ENCODE assay signal across 1 cellular context in the genomic region with DNA sequence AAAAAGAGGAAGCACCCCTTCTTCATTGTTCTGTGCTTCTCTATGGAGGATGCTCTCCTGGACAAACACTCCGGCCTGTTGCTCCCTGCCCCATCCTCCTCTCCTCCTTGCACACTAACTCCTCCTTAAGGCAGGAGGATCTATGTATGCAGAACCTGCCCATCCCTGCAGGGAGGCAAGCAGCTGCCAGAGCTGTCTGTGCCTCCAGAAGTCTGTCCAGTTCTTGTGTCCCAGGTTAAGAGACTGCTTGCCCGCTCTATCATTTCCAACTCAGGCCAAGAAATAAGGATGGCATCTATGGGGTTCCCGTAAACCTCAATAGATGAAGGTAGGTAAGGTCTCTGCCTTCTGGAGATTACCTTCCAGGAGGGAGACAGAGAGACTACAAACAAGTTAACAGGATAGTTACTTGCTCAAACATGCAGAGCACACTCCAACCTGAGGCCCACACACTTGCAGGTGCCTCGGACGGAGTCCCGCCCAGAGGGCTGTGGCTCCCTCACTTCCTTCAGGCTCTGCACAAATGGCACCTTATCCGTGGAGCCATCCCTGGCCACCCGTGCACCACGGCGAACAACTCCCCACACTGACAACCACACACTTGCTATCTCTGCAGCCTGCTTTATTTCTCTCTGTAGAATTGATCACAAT.
TF ChIP-seq lines count a peak whose summit lies in the region.

No MANE protein-coding gene starts in this region.

TF ChIP-seq in K562, 482 proteins besides CTCF, POLR2A, EP300 and RAD21:
- TF ChIP-seq, protein P1, sequence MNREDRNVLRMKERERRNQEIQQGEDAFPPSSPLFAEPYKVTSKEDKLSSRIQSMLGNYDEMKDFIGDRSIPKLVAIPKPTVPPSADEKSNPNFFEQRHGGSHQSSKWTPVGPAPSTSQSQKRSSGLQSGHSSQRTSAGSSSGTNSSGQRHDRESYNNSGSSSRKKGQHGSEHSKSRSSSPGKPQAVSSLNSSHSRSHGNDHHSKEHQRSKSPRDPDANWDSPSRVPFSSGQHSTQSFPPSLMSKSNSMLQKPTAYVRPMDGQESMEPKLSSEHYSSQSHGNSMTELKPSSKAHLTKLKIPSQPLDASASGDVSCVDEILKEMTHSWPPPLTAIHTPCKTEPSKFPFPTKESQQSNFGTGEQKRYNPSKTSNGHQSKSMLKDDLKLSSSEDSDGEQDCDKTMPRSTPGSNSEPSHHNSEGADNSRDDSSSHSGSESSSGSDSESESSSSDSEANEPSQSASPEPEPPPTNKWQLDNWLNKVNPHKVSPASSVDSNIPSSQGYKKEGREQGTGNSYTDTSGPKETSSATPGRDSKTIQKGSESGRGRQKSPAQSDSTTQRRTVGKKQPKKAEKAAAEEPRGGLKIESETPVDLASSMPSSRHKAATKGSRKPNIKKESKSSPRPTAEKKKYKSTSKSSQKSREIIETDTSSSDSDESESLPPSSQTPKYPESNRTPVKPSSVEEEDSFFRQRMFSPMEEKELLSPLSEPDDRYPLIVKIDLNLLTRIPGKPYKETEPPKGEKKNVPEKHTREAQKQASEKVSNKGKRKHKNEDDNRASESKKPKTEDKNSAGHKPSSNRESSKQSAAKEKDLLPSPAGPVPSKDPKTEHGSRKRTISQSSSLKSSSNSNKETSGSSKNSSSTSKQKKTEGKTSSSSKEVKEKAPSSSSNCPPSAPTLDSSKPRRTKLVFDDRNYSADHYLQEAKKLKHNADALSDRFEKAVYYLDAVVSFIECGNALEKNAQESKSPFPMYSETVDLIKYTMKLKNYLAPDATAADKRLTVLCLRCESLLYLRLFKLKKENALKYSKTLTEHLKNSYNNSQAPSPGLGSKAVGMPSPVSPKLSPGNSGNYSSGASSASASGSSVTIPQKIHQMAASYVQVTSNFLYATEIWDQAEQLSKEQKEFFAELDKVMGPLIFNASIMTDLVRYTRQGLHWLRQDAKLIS (CRISPR knock-in tag; IDR thresholded peaks at IDR 0.05), result no peak
- TF ChIP-seq RBFOX2 (IDR thresholded peaks at IDR 0.05; ENCODE audit: low read depth, low read length) (0 out of 2 replicates have a peak, but pooled peaks have one; percentile 16), ZNF75A (CRISPR knock-in tag; IDR thresholded peaks at IDR 0.05) (no peak), BRD9 (IDR thresholded peaks at IDR 0.05; ENCODE audit: low read depth, partially characterized antibody) (no peak), GTF2A2 (tag; IDR thresholded peaks at IDR 0.05) (no peak), YY1 (IDR thresholded peaks at IDR 0.05; ENCODE audit: borderline replicate concordance in 1 of 3, control insufficient read depth in 1 of 3, extremely low read depth in 1 of 3, insufficient read depth in 3 of 3, insufficient read length in 1 of 3, insufficient replicate concordance in 2 of 3, low read depth in 1 of 3, low read length in 2 of 3) (no peak), CBFA2T3 (IDR thresholded peaks at IDR 0.05) (peak; percentile 49), ZNF408 (CRISPR knock-in tag; IDR thresholded peaks at IDR 0.05; ENCODE audit: low read depth) (no peak), TCF3 (CRISPR knock-in tag; IDR thresholded peaks at IDR 0.05) (0 out of 2 replicates have a peak, but pooled peaks have one; percentile 21), SPI1 (IDR thresholded peaks at IDR 0.05; ENCODE audit: borderline replicate concordance, low read depth, low read length) (no peak), RBM22 (IDR thresholded peaks at IDR 0.05; ENCODE audit: low read depth, low read length, poor library complexity, severe bottlenecking) (no peak), ZKSCAN1 (IDR thresholded peaks at IDR 0.05; ENCODE audit: low read depth, low read length) (no peak), SMAD1 (IDR thresholded peaks at IDR 0.05; ENCODE audit: low read depth, low read length, partially characterized antibody) (no peak), SLC30A9 (CRISPR knock-in tag; IDR thresholded peaks at IDR 0.05) (no peak), NFE2 (IDR thresholded peaks at IDR 0.05; ENCODE audit: low read depth) (no peak), NR2C1 (IDR thresholded peaks at IDR 0.05) (no peak), NR2C1 (tag; IDR thresholded peaks at IDR 0.05) (no peak), CBX3 (IDR thresholded peaks at IDR 0.05; ENCODE audit: borderline replicate concordance in 1 of 2, low read length in 2 of 2) (no peak), ZC3H8 (IDR thresholded peaks at IDR 0.05) (no peak)
- TF ChIP-seq, protein P2, sequence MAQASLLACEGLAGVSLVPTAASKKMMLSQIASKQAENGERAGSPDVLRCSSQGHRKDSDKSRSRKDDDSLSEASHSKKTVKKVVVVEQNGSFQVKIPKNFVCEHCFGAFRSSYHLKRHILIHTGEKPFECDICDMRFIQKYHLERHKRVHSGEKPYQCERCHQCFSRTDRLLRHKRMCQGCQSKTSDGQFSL (CRISPR knock-in tag; IDR thresholded peaks at IDR 0.05), result no peak
- TF ChIP-seq, protein P2 (tag; IDR thresholded peaks at IDR 0.05), result no peak
- TF ChIP-seq, protein P3, sequence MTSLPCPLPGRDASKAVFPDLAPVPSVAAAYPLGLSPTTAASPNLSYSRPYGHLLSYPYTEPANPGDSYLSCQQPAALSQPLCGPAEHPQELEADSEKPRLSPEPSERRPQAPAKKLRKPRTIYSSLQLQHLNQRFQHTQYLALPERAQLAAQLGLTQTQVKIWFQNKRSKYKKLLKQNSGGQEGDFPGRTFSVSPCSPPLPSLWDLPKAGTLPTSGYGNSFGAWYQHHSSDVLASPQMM (CRISPR knock-in tag; IDR thresholded peaks at IDR 0.05), result no peak
- TF ChIP-seq, protein P4, sequence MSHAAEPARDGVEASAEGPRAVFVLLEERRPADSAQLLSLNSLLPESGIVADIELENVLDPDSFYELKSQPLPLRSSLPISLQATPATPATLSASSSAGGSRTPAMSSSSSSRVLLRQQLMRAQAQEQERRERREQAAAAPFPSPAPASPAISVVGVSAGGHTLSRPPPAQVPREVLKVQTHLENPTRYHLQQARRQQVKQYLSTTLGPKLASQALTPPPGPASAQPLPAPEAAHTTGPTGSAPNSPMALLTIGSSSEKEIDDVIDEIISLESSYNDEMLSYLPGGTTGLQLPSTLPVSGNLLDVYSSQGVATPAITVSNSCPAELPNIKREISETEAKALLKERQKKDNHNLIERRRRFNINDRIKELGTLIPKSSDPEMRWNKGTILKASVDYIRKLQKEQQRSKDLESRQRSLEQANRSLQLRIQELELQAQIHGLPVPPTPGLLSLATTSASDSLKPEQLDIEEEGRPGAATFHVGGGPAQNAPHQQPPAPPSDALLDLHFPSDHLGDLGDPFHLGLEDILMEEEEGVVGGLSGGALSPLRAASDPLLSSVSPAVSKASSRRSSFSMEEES (CRISPR knock-in tag; IDR thresholded peaks at IDR 0.05), result no peak
- TF ChIP-seq, protein P5, sequence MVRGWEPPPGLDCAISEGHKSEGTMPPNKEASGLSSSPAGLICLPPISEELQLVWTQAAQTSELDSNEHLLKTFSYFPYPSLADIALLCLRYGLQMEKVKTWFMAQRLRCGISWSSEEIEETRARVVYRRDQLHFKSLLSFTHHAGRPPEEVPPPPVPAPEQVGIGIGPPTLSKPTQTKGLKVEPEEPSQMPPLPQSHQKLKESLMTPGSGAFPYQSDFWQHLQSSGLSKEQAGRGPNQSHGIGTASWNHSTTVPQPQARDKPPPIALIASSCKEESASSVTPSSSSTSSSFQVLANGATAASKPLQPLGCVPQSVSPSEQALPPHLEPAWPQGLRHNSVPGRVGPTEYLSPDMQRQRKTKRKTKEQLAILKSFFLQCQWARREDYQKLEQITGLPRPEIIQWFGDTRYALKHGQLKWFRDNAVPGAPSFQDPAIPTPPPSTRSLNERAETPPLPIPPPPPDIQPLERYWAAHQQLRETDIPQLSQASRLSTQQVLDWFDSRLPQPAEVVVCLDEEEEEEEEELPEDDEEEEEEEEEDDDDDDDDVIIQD (CRISPR knock-in tag; IDR thresholded peaks at IDR 0.05), result no peak
- TF ChIP-seq, protein P6, sequence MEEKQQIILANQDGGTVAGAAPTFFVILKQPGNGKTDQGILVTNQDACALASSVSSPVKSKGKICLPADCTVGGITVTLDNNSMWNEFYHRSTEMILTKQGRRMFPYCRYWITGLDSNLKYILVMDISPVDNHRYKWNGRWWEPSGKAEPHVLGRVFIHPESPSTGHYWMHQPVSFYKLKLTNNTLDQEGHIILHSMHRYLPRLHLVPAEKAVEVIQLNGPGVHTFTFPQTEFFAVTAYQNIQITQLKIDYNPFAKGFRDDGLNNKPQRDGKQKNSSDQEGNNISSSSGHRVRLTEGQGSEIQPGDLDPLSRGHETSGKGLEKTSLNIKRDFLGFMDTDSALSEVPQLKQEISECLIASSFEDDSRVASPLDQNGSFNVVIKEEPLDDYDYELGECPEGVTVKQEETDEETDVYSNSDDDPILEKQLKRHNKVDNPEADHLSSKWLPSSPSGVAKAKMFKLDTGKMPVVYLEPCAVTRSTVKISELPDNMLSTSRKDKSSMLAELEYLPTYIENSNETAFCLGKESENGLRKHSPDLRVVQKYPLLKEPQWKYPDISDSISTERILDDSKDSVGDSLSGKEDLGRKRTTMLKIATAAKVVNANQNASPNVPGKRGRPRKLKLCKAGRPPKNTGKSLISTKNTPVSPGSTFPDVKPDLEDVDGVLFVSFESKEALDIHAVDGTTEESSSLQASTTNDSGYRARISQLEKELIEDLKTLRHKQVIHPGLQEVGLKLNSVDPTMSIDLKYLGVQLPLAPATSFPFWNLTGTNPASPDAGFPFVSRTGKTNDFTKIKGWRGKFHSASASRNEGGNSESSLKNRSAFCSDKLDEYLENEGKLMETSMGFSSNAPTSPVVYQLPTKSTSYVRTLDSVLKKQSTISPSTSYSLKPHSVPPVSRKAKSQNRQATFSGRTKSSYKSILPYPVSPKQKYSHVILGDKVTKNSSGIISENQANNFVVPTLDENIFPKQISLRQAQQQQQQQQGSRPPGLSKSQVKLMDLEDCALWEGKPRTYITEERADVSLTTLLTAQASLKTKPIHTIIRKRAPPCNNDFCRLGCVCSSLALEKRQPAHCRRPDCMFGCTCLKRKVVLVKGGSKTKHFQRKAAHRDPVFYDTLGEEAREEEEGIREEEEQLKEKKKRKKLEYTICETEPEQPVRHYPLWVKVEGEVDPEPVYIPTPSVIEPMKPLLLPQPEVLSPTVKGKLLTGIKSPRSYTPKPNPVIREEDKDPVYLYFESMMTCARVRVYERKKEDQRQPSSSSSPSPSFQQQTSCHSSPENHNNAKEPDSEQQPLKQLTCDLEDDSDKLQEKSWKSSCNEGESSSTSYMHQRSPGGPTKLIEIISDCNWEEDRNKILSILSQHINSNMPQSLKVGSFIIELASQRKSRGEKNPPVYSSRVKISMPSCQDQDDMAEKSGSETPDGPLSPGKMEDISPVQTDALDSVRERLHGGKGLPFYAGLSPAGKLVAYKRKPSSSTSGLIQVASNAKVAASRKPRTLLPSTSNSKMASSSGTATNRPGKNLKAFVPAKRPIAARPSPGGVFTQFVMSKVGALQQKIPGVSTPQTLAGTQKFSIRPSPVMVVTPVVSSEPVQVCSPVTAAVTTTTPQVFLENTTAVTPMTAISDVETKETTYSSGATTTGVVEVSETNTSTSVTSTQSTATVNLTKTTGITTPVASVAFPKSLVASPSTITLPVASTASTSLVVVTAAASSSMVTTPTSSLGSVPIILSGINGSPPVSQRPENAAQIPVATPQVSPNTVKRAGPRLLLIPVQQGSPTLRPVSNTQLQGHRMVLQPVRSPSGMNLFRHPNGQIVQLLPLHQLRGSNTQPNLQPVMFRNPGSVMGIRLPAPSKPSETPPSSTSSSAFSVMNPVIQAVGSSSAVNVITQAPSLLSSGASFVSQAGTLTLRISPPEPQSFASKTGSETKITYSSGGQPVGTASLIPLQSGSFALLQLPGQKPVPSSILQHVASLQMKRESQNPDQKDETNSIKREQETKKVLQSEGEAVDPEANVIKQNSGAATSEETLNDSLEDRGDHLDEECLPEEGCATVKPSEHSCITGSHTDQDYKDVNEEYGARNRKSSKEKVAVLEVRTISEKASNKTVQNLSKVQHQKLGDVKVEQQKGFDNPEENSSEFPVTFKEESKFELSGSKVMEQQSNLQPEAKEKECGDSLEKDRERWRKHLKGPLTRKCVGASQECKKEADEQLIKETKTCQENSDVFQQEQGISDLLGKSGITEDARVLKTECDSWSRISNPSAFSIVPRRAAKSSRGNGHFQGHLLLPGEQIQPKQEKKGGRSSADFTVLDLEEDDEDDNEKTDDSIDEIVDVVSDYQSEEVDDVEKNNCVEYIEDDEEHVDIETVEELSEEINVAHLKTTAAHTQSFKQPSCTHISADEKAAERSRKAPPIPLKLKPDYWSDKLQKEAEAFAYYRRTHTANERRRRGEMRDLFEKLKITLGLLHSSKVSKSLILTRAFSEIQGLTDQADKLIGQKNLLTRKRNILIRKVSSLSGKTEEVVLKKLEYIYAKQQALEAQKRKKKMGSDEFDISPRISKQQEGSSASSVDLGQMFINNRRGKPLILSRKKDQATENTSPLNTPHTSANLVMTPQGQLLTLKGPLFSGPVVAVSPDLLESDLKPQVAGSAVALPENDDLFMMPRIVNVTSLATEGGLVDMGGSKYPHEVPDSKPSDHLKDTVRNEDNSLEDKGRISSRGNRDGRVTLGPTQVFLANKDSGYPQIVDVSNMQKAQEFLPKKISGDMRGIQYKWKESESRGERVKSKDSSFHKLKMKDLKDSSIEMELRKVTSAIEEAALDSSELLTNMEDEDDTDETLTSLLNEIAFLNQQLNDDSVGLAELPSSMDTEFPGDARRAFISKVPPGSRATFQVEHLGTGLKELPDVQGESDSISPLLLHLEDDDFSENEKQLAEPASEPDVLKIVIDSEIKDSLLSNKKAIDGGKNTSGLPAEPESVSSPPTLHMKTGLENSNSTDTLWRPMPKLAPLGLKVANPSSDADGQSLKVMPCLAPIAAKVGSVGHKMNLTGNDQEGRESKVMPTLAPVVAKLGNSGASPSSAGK (IDR thresholded peaks at IDR 0.05), result no peak
- TF ChIP-seq, protein P7, sequence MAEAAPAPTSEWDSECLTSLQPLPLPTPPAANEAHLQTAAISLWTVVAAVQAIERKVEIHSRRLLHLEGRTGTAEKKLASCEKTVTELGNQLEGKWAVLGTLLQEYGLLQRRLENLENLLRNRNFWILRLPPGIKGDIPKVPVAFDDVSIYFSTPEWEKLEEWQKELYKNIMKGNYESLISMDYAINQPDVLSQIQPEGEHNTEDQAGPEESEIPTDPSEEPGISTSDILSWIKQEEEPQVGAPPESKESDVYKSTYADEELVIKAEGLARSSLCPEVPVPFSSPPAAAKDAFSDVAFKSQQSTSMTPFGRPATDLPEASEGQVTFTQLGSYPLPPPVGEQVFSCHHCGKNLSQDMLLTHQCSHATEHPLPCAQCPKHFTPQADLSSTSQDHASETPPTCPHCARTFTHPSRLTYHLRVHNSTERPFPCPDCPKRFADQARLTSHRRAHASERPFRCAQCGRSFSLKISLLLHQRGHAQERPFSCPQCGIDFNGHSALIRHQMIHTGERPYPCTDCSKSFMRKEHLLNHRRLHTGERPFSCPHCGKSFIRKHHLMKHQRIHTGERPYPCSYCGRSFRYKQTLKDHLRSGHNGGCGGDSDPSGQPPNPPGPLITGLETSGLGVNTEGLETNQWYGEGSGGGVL (CRISPR knock-in tag; IDR thresholded peaks at IDR 0.05), result no peak
TF ChIP-seq in K562: peak in this region for 3.
